1 cellular context compared by ENCODE assay signal in the genomic region with DNA sequence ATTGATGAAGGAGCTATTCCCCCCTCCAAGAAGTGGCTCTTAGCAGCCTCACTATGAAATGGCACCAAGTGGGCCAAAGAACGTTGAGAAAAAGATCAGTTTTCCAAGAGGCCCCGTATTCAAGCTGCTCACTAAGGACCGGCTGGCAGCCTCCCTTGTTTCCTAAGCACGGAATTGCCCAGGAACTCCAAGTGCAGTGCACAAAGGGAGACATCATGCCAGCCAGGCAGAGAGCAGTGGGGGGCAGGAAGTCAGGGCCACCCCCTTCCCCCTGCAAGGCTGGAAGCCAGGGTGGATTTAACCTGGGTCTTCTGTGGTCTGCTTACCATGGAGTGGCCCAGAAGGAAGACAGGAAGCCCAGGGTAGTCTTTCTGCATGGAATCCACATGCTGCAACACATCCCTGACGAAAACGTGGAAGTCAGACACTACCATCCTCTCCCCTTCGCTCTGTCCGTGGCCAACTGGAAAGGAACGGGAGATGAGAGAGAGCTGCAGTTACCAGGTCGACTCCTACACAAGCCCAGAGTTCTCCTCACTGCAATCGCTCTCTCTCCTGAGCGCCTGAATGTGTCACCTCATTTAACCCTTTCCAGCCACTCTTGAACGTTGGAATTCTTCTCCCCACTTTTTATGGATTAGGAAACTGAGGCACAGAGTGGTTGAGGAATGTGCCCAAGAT.
TF ChIP-seq lines count a peak whose summit lies in the region.

No MANE protein-coding gene starts in this region.

TF ChIP-seq in GM23338, 12 proteins besides CTCF, POLR2A, EP300 and RAD21:
- TF ChIP-seq, protein P1, sequence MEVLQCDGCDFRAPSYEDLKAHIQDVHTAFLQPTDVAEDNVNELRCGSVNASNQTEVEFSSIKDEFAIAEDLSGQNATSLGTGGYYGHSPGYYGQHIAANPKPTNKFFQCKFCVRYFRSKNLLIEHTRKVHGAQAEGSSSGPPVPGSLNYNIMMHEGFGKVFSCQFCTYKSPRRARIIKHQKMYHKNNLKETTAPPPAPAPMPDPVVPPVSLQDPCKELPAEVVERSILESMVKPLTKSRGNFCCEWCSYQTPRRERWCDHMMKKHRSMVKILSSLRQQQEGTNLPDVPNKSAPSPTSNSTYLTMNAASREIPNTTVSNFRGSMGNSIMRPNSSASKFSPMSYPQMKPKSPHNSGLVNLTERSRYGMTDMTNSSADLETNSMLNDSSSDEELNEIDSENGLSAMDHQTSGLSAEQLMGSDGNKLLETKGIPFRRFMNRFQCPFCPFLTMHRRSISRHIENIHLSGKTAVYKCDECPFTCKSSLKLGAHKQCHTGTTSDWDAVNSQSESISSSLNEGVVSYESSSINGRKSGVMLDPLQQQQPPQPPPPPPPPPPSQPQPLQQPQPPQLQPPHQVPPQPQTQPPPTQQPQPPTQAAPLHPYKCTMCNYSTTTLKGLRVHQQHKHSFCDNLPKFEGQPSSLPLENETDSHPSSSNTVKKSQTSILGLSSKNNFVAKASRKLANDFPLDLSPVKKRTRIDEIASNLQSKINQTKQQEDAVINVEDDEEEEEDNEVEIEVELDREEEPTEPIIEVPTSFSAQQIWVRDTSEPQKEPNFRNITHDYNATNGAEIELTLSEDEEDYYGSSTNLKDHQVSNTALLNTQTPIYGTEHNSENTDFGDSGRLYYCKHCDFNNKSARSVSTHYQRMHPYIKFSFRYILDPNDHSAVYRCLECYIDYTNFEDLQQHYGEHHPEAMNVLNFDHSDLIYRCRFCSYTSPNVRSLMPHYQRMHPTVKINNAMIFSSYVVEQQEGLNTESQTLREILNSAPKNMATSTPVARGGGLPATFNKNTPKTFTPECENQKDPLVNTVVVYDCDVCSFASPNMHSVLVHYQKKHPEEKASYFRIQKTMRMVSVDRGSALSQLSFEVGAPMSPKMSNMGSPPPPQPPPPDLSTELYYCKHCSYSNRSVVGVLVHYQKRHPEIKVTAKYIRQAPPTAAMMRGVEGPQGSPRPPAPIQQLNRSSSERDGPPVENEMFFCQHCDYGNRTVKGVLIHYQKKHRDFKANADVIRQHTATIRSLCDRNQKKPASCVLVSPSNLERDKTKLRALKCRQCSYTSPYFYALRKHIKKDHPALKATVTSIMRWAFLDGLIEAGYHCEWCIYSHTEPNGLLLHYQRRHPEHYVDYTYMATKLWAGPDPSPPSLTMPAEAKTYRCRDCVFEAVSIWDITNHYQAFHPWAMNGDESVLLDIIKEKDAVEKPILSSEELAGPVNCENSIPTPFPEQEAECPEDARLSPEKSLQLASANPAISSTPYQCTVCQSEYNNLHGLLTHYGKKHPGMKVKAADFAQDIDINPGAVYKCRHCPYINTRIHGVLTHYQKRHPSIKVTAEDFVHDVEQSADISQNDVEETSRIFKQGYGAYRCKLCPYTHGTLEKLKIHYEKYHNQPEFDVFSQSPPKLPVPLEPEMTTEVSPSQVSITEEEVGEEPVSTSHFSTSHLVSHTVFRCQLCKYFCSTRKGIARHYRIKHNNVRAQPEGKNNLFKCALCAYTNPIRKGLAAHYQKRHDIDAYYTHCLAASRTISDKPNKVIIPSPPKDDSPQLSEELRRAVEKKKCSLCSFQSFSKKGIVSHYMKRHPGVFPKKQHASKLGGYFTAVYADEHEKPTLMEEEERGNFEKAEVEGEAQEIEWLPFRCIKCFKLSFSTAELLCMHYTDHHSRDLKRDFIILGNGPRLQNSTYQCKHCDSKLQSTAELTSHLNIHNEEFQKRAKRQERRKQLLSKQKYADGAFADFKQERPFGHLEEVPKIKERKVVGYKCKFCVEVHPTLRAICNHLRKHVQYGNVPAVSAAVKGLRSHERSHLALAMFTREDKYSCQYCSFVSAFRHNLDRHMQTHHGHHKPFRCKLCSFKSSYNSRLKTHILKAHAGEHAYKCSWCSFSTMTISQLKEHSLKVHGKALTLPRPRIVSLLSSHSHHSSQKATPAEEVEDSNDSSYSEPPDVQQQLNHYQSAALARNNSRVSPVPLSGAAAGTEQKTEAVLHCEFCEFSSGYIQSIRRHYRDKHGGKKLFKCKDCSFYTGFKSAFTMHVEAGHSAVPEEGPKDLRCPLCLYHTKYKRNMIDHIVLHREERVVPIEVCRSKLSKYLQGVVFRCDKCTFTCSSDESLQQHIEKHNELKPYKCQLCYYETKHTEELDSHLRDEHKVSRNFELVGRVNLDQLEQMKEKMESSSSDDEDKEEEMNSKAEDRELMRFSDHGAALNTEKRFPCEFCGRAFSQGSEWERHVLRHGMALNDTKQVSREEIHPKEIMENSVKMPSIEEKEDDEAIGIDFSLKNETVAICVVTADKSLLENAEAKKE (CRISPR knock-in tag; IDR thresholded peaks at IDR 0.05) = no peak
- TF ChIP-seq ZNF114 (CRISPR knock-in tag; IDR thresholded peaks at IDR 0.05) (no peak), EZH2 (IDR thresholded peaks at IDR 0.05; ENCODE audit: low read depth, unreplicated experiment) (no peak), ZNF331 (CRISPR knock-in tag; IDR thresholded peaks at IDR 0.05; ENCODE audit: low read depth) (no peak), POLR2AphosphoS5 (IDR thresholded peaks at IDR 0.05; ENCODE audit: low read depth) (no peak), CREB1 (CRISPR knock-in tag; IDR thresholded peaks at IDR 0.05; ENCODE audit: low read depth) (no peak), NANOG (IDR thresholded peaks at IDR 0.05; ENCODE audit: borderline replicate concordance) (no peak), JUNB (IDR thresholded peaks at IDR 0.05; ENCODE audit: unreplicated experiment) (no peak), EZH2phosphoT487 (IDR thresholded peaks at IDR 0.05; ENCODE audit: unreplicated experiment) (no peak), STAT1 (IDR thresholded peaks at IDR 0.05; ENCODE audit: unreplicated experiment) (no peak)
- TF ChIP-seq, protein P2, sequence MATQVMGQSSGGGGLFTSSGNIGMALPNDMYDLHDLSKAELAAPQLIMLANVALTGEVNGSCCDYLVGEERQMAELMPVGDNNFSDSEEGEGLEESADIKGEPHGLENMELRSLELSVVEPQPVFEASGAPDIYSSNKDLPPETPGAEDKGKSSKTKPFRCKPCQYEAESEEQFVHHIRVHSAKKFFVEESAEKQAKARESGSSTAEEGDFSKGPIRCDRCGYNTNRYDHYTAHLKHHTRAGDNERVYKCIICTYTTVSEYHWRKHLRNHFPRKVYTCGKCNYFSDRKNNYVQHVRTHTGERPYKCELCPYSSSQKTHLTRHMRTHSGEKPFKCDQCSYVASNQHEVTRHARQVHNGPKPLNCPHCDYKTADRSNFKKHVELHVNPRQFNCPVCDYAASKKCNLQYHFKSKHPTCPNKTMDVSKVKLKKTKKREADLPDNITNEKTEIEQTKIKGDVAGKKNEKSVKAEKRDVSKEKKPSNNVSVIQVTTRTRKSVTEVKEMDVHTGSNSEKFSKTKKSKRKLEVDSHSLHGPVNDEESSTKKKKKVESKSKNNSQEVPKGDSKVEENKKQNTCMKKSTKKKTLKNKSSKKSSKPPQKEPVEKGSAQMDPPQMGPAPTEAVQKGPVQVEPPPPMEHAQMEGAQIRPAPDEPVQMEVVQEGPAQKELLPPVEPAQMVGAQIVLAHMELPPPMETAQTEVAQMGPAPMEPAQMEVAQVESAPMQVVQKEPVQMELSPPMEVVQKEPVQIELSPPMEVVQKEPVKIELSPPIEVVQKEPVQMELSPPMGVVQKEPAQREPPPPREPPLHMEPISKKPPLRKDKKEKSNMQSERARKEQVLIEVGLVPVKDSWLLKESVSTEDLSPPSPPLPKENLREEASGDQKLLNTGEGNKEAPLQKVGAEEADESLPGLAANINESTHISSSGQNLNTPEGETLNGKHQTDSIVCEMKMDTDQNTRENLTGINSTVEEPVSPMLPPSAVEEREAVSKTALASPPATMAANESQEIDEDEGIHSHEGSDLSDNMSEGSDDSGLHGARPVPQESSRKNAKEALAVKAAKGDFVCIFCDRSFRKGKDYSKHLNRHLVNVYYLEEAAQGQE (IDR thresholded peaks at IDR 0.05; ENCODE audit: unreplicated experiment) = no peak
- TF ChIP-seq, protein P3, sequence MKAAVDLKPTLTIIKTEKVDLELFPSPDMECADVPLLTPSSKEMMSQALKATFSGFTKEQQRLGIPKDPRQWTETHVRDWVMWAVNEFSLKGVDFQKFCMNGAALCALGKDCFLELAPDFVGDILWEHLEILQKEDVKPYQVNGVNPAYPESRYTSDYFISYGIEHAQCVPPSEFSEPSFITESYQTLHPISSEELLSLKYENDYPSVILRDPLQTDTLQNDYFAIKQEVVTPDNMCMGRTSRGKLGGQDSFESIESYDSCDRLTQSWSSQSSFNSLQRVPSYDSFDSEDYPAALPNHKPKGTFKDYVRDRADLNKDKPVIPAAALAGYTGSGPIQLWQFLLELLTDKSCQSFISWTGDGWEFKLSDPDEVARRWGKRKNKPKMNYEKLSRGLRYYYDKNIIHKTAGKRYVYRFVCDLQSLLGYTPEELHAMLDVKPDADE (IDR thresholded peaks at IDR 0.05) = no peak
TF ChIP-seq in GM23338: peak in this region for 0.
